In the genomic region with DNA sequence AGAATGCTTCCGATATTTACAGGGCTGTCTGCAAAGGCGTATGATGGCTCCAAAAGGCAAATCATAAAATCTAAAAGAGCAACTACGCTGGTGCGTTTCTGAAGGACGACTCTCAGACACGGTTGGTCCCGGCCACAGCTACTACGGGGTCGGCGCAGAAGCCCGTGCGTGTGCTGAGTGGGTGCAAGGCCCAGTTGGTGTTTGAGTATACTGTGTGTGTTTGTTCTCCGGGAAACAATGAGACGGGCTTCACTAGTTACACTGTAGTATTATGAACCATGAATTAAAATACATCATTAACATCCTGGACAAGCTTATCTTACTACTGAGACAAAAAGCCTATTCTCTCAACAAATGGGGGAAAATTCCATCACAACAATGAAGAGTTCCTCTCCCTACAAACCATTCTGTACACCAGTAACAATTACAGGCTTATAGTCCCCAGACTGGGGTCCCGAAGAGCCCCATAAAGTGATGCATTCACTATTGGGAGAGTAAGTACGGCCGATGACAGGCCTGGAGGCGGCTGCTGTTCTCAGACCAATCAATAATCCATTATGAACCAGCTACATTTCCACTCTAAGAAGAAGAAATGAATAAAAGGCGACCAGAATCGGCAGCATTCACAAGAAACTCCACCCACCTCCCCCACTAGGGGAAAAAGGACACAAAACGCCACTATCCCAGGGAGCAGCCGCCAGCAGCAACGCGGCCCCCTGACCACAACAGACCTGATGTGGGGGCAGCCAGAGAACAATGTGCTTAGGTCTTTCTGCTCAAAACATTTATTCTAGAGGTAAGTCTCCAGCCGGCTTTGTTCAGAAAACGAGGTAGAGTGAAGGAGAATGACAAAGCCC, we compare ENCODE assay signal across 8 cellular contexts. TPM values are rescaled to one million over a fixed set of nuclear protein-coding genes. Genes with fewer than 3 reads are reported as not detected.
DNase-seq lines count a peak whose midpoint lies in the region; ATAC-seq, FAIRE-seq and TF ChIP-seq lines count a peak whose summit lies in the region.

No MANE protein-coding gene starts in this region.

- H3K36me3 ChIP-seq in mesendoderm (ENCODE audit: control insufficient read depth, insufficient read depth, low read length) (no peaks in the 10 kb centered on the region), tibial nerve (no peaks in the 10 kb centered on the region)

- peak overlapping the region; percentile 23 for H3K4me3 ChIP-seq in mesendoderm (ENCODE audit: low read length)
- peak overlapping the region; percentile 39 to 61 (median 50) for H3K4me3 ChIP-seq in tibial nerve

- H3K27me3 ChIP-seq in mesendoderm (ENCODE audit: insufficient read depth, low read length, poor library complexity) (peaks cover 17% of the 10 kb centered on the region), tibial nerve (no peaks in the 10 kb centered on the region)

- peak overlapping the region; percentile 73 for H3K4me3 Mint-ChIP-seq in dendritic cell treated with granulocyte-macrophage colony-stimulating factor and Interleukin-4, amounts not matched to agents 40 ng/mL and 50 ng/mL, for 4 days

- no peak for TF ChIP-seq EP300 in tibial nerve (IDR thresholded peaks at IDR 0.05)

- ATAC-seq in GM19395 (IDR thresholded peaks at IDR 0.05; ENCODE audit: unreplicated experiment) (peak; percentile 57), GM21528 (IDR thresholded peaks at IDR 0.05; ENCODE audit: low FRiP score, unreplicated experiment) (no peak)

- peaks cover 54% of the 10 kb centered on the region for H3K36me3 Mint-ChIP-seq in dendritic cell treated with granulocyte-macrophage colony-stimulating factor and Interleukin-4, amounts not matched to agents 40 ng/mL and 50 ng/mL, for 4 days (ENCODE audit: low read depth)

- no peak for TF ChIP-seq CTCF in tibial nerve (IDR thresholded peaks at IDR 0.05)

- no peaks in the 10 kb centered on the region for H3K9me3 Mint-ChIP-seq in dendritic cell treated with granulocyte-macrophage colony-stimulating factor and Interleukin-4, amounts not matched to agents 40 ng/mL and 50 ng/mL, for 4 days

- intact Hi-C loops in dendritic cell treated with granulocyte-macrophage colony-stimulating factor and Interleukin-4, amounts not matched to agents 40 ng/mL and 50 ng/mL, for 4 days (cut with micrococcal nuclease): no loop called here

- no peak overlapping the region for H2BK5ac ChIP-seq in mesendoderm (ENCODE audit: low read length)

- no peak overlapping the region for H3K4ac ChIP-seq in mesendoderm (ENCODE audit: low read depth, low read length)

- WGBS in mesendoderm (ENCODE audit: extremely low coverage, insufficient coverage, low lambda C conversion rate): no CpG with 5 or more reads among the region's 26 CpGs
- 15 to 19% methylated on average over 26 of the region's 26 CpGs for WGBS in tibial nerve, 2 donors

- peak overlapping the region; percentile 92 for H3K4me2 ChIP-seq in mesendoderm (ENCODE audit: low read length)

- no peaks in the 10 kb centered on the region for H3K9me3 ChIP-seq in tibial nerve

- no peak overlapping the region for H2AK5ac ChIP-seq in mesendoderm (ENCODE audit: low read length)

- no peak overlapping the region for H4K5ac ChIP-seq in mesendoderm (ENCODE audit: low read length)

- no peaks in the 10 kb centered on the region for H3K79me1 ChIP-seq in mesendoderm (ENCODE audit: low read length)

- H3K4me1 ChIP-seq in mesendoderm (ENCODE audit: control insufficient read depth, low read depth, low read length) (peaks cover 12% of the 10 kb centered on the region), tibial nerve (peaks cover 0 to 85% (median 53%) of the 10 kb centered on the region in 4 donors)

- H3K27ac Mint-ChIP-seq in dendritic cell treated with granulocyte-macrophage colony-stimulating factor and Interleukin-4, amounts not matched to agents 40 ng/mL and 50 ng/mL, for 4 days: peak overlapping the region; percentile 75

- H3K4me1 Mint-ChIP-seq in dendritic cell treated with granulocyte-macrophage colony-stimulating factor and Interleukin-4, amounts not matched to agents 40 ng/mL and 50 ng/mL, for 4 days (ENCODE audit: low read depth): peaks cover 96% of the 10 kb centered on the region

- H3K9ac ChIP-seq in mesendoderm (ENCODE audit: low read length): peak overlapping the region; percentile 56

- peak in 1 of 2 donors; percentile 22 for TF ChIP-seq POLR2A in tibial nerve (IDR thresholded peaks at IDR 0.05)

- H3K23ac ChIP-seq in mesendoderm (ENCODE audit: low read length): peak overlapping the region; percentile 53

- H3K27ac ChIP-seq in mesendoderm (ENCODE audit: low read depth, low read length): no peak overlapping the region
- H3K27ac ChIP-seq in tibial nerve: peak overlapping the region; percentile 82 to 97 (median 90)

- DNase-seq in NCI-H510A treated with DMSO at 0.1 percent for 48 hours (lab: John Stamatoyannopoulos, UW) (peak; percentile 60), mesendoderm (no peak), tibial nerve (ENCODE audit: low spot score in 2 of 2) (no peak), NCI-H2081 treated with DMSO at 0.1 percent for 48 hours (lab: John Stamatoyannopoulos, UW) (no peak), RCC 7860 (ENCODE audit: low spot score) (no peak)

- no peaks in the 10 kb centered on the region for H3K79me2 ChIP-seq in mesendoderm (ENCODE audit: control insufficient read depth, insufficient read depth, low read length)

- peak overlapping the region; percentile 66 for H3K56ac ChIP-seq in mesendoderm (ENCODE audit: low read length)

- peak overlapping the region; percentile 25 for H3K18ac ChIP-seq in mesendoderm (ENCODE audit: low read length)

- H4K8ac ChIP-seq in mesendoderm (ENCODE audit: low read depth, low read length): no peak overlapping the region

- H2BK120ac ChIP-seq in mesendoderm (ENCODE audit: low read depth, low read length): no peak overlapping the region

- no peak for FAIRE-seq in RCC 7860 (lab: Jason Lieb, UNC)

- no peak overlapping the region for H2BK15ac ChIP-seq in mesendoderm (replicated peaks; ENCODE audit: low read depth)

- no peaks in the 10 kb centered on the region for H3K27me3 Mint-ChIP-seq in dendritic cell treated with granulocyte-macrophage colony-stimulating factor and Interleukin-4, amounts not matched to agents 40 ng/mL and 50 ng/mL, for 4 days

RNA-seq across cellular contexts. Expression of gene ZNF516, which starts 43.3 kb away (rescaled TPM):
- 2.1 TPM for polyA plus RNA-seq in mesendoderm (2013, experiment 1 of 2)
- 2.6 TPM for polyA plus RNA-seq in mesendoderm (2013, experiment 2 of 2)
- total RNA-seq in tibial nerve: 10 to 100 TPM; 31.4 to 63.0 (median 45.5) TPM
